ENCODE assay signal across 1 cellular context in the genomic region with DNA sequence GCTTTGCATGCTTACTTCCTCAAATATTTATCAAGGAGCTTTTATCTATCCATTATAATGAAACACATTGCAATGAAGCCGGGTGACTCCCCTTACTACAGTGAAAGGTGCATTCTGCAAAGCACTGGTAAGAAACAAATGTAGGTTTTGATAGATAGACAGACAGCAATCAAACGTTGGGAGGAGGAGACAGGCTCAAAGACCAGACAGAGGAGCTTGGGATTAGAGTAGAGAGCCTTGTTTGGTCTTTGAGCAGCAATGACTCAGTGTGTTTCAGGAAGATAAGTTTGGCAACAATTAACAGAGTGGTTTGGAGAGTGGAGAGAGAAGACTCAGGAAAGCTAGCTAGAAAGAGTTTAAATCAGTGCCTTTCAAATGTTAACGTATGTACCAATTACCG.
A peak's percentile ranks its signal among the peaks of the same experiment; 100 is the strongest.
TF ChIP-seq lines count a peak whose summit lies in the region.

No MANE protein-coding gene starts in this region.

TF ChIP-seq in K562, 482 proteins besides CTCF, POLR2A, EP300 and RAD21 (continued from another document and continues in another):
- TF ChIP-seq, protein P1, sequence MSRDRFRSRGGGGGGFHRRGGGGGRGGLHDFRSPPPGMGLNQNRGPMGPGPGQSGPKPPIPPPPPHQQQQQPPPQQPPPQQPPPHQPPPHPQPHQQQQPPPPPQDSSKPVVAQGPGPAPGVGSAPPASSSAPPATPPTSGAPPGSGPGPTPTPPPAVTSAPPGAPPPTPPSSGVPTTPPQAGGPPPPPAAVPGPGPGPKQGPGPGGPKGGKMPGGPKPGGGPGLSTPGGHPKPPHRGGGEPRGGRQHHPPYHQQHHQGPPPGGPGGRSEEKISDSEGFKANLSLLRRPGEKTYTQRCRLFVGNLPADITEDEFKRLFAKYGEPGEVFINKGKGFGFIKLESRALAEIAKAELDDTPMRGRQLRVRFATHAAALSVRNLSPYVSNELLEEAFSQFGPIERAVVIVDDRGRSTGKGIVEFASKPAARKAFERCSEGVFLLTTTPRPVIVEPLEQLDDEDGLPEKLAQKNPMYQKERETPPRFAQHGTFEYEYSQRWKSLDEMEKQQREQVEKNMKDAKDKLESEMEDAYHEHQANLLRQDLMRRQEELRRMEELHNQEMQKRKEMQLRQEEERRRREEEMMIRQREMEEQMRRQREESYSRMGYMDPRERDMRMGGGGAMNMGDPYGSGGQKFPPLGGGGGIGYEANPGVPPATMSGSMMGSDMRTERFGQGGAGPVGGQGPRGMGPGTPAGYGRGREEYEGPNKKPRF (IDR thresholded peaks at IDR 0.05; ENCODE audit: low read depth, low read length): no peak
- no peak for TF ChIP-seq IFI16 (CRISPR knock-in tag; IDR thresholded peaks at IDR 0.05)
- TF ChIP-seq CEBPG (CRISPR knock-in tag; IDR thresholded peaks at IDR 0.05): no peak
- no peak for TF ChIP-seq CEBPG (tag; conservative IDR thresholded peaks at IDR 0.05 in 1 of 2, IDR thresholded peaks at IDR 0.05 in 1 of 2)
- peak; percentile 70 for TF ChIP-seq MEIS2 (IDR thresholded peaks at IDR 0.05; ENCODE audit: partially characterized antibody)
- TF ChIP-seq NFIX (CRISPR knock-in tag; IDR thresholded peaks at IDR 0.05; ENCODE audit: low read depth): no peak
- no peak for TF ChIP-seq NCOA6 (IDR thresholded peaks at IDR 0.05)
- TF ChIP-seq POLR2H (tag; IDR thresholded peaks at IDR 0.05; ENCODE audit: low read depth): no peak
- TF ChIP-seq ZNF445 (CRISPR knock-in tag; IDR thresholded peaks at IDR 0.05; ENCODE audit: low read depth): no peak
- TF ChIP-seq ZNF57 (CRISPR knock-in tag; IDR thresholded peaks at IDR 0.05): no peak
- TF ChIP-seq ZEB2 (IDR thresholded peaks at IDR 0.05): 0 out of 2 replicates have a peak, but pooled peaks have one; percentile 18
- TF ChIP-seq JUND (IDR thresholded peaks at IDR 0.05; ENCODE audit: borderline replicate concordance, low read depth, low read length): no peak
- no peak; the same call in 2 of the 3 replicates for TF ChIP-seq JUND (tag; IDR thresholded peaks at IDR 0.05; ENCODE audit: borderline replicate concordance, low read depth, low read length)
- TF ChIP-seq, protein P2, sequence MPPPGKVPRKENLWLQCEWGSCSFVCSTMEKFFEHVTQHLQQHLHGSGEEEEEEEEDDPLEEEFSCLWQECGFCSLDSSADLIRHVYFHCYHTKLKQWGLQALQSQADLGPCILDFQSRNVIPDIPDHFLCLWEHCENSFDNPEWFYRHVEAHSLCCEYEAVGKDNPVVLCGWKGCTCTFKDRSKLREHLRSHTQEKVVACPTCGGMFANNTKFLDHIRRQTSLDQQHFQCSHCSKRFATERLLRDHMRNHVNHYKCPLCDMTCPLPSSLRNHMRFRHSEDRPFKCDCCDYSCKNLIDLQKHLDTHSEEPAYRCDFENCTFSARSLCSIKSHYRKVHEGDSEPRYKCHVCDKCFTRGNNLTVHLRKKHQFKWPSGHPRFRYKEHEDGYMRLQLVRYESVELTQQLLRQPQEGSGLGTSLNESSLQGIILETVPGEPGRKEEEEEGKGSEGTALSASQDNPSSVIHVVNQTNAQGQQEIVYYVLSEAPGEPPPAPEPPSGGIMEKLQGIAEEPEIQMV (tag; conservative IDR thresholded peaks at IDR 0.05; ENCODE audit: low read depth): no peak
- TF ChIP-seq POLR2AphosphoS5 (IDR thresholded peaks at IDR 0.05; ENCODE audit: control insufficient read depth, insufficient read depth, low read depth, low read length): peak; percentile 46; the same call in 1 of the 2 replicates
- no peak for TF ChIP-seq ZNF444 (CRISPR knock-in tag; IDR thresholded peaks at IDR 0.05)
- TF ChIP-seq CBFA2T3 (IDR thresholded peaks at IDR 0.05): peak; percentile 87
- no peak for TF ChIP-seq JUN (IDR thresholded peaks at IDR 0.05; ENCODE audit: borderline replicate concordance, low read depth, low read length)
- TF ChIP-seq JUN (CRISPR knock-in tag; IDR thresholded peaks at IDR 0.05; ENCODE audit: borderline replicate concordance): no peak
- peak; percentile 39; the same call in 1 of the 2 replicates for TF ChIP-seq C11orf30 (IDR thresholded peaks at IDR 0.05; ENCODE audit: low read depth)
- no peak for TF ChIP-seq XRCC3 (IDR thresholded peaks at IDR 0.05)
- no peak for TF ChIP-seq HIVEP1 (CRISPR knock-in tag; IDR thresholded peaks at IDR 0.05)
- no peak for TF ChIP-seq ZNF436 (CRISPR knock-in tag; IDR thresholded peaks at IDR 0.05)
- no peak for TF ChIP-seq KAT7 (CRISPR knock-in tag; IDR thresholded peaks at IDR 0.05; ENCODE audit: borderline replicate concordance)
- TF ChIP-seq ZNF644 (tag; IDR thresholded peaks at IDR 0.05; ENCODE audit: low read depth): no peak
- no peak for TF ChIP-seq FOXJ2 (tag; IDR thresholded peaks at IDR 0.05)
- TF ChIP-seq ZBTB1 (CRISPR knock-in tag; IDR thresholded peaks at IDR 0.05; ENCODE audit: borderline replicate concordance, low read depth): no peak
- TF ChIP-seq SMAD4 (CRISPR knock-in tag; conservative IDR thresholded peaks at IDR 0.05): peak; percentile 94
- no peak for TF ChIP-seq TSC22D4 (tag; IDR thresholded peaks at IDR 0.05)
- TF ChIP-seq ETV1 (tag; conservative IDR thresholded peaks at IDR 0.05; ENCODE audit: low read depth): no peak
- no peak for TF ChIP-seq ETV5 (CRISPR knock-in tag; IDR thresholded peaks at IDR 0.05; ENCODE audit: low read depth)
- TF ChIP-seq, protein P3, sequence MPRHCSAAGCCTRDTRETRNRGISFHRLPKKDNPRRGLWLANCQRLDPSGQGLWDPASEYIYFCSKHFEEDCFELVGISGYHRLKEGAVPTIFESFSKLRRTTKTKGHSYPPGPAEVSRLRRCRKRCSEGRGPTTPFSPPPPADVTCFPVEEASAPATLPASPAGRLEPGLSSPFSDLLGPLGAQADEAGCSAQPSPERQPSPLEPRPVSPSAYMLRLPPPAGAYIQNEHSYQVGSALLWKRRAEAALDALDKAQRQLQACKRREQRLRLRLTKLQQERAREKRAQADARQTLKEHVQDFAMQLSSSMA (CRISPR knock-in tag; IDR thresholded peaks at IDR 0.05): no peak
- TF ChIP-seq, protein P4, sequence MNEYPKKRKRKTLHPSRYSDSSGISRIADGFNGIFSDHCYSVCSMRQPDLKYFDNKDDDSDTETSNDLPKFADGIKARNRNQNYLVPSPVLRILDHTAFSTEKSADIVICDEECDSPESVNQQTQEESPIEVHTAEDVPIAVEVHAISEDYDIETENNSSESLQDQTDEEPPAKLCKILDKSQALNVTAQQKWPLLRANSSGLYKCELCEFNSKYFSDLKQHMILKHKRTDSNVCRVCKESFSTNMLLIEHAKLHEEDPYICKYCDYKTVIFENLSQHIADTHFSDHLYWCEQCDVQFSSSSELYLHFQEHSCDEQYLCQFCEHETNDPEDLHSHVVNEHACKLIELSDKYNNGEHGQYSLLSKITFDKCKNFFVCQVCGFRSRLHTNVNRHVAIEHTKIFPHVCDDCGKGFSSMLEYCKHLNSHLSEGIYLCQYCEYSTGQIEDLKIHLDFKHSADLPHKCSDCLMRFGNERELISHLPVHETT (CRISPR knock-in tag; conservative IDR thresholded peaks at IDR 0.05 in 1 of 2, IDR thresholded peaks at IDR 0.05 in 1 of 2): no peak
- no peak for TF ChIP-seq ZNF785 (CRISPR knock-in tag; IDR thresholded peaks at IDR 0.05)
- no peak for TF ChIP-seq BCL6 (CRISPR knock-in tag; IDR thresholded peaks at IDR 0.05)
- TF ChIP-seq, protein P5, sequence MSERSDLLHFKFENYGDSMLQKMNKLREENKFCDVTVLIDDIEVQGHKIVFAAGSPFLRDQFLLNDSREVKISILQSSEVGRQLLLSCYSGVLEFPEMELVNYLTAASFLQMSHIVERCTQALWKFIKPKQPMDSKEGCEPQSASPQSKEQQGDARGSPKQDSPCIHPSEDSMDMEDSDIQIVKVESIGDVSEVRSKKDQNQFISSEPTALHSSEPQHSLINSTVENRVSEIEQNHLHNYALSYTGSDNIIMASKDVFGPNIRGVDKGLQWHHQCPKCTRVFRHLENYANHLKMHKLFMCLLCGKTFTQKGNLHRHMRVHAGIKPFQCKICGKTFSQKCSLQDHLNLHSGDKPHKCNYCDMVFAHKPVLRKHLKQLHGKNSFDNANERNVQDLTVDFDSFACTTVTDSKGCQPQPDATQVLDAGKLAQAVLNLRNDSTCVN (CRISPR knock-in tag; IDR thresholded peaks at IDR 0.05): no peak
- TF ChIP-seq, protein P6, sequence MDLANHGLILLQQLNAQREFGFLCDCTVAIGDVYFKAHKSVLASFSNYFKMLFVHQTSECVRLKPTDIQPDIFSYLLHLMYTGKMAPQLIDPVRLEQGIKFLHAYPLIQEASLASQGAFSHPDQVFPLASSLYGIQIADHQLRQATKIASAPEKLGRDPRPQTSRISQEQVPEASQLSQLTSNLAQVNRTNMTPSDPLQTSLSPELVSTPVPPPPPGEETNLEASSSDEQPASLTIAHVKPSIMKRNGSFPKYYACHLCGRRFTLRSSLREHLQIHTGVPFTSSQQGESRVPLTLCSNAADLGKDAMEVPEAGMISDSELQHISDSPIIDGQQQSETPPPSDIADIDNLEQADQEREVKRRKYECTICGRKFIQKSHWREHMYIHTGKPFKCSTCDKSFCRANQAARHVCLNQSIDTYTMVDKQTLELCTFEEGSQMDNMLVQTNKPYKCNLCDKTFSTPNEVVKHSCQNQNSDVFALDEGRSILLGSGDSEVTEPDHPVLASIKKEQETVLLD (IDR thresholded peaks at IDR 0.05): no peak
- no peak for TF ChIP-seq ZBED1 (IDR thresholded peaks at IDR 0.05)
- TF ChIP-seq GTF2F1 (IDR thresholded peaks at IDR 0.05; ENCODE audit: low read depth, low read length): no peak
- TF ChIP-seq NR2C1 (IDR thresholded peaks at IDR 0.05): no peak
- TF ChIP-seq NR2C1 (tag; IDR thresholded peaks at IDR 0.05): no peak
- TF ChIP-seq, protein P7, sequence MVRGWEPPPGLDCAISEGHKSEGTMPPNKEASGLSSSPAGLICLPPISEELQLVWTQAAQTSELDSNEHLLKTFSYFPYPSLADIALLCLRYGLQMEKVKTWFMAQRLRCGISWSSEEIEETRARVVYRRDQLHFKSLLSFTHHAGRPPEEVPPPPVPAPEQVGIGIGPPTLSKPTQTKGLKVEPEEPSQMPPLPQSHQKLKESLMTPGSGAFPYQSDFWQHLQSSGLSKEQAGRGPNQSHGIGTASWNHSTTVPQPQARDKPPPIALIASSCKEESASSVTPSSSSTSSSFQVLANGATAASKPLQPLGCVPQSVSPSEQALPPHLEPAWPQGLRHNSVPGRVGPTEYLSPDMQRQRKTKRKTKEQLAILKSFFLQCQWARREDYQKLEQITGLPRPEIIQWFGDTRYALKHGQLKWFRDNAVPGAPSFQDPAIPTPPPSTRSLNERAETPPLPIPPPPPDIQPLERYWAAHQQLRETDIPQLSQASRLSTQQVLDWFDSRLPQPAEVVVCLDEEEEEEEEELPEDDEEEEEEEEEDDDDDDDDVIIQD (CRISPR knock-in tag; IDR thresholded peaks at IDR 0.05): no peak
- no peak for TF ChIP-seq KHSRP (IDR thresholded peaks at IDR 0.05)
- no peak for TF ChIP-seq CCNT2 (IDR thresholded peaks at IDR 0.05; ENCODE audit: borderline replicate concordance, extremely low read depth, insufficient read length, low read depth, low read length)
- peak; percentile 80 for TF ChIP-seq KLF16 (IDR thresholded peaks at IDR 0.05)
- no peak for TF ChIP-seq SPI1 (IDR thresholded peaks at IDR 0.05; ENCODE audit: borderline replicate concordance, low read depth, low read length)
- no peak for TF ChIP-seq ZNF134 (CRISPR knock-in tag; conservative IDR thresholded peaks at IDR 0.05)
- TF ChIP-seq SUPT5H (IDR thresholded peaks at IDR 0.05): no peak
- TF ChIP-seq ZNF316 (IDR thresholded peaks at IDR 0.05): peak; percentile 40; the same call in 1 of the 2 replicates
- TF ChIP-seq, protein P8, sequence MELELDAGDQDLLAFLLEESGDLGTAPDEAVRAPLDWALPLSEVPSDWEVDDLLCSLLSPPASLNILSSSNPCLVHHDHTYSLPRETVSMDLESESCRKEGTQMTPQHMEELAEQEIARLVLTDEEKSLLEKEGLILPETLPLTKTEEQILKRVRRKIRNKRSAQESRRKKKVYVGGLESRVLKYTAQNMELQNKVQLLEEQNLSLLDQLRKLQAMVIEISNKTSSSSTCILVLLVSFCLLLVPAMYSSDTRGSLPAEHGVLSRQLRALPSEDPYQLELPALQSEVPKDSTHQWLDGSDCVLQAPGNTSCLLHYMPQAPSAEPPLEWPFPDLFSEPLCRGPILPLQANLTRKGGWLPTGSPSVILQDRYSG (tag; conservative IDR thresholded peaks at IDR 0.05; ENCODE audit: low read depth): no peak
- TF ChIP-seq ZNF311 (CRISPR knock-in tag; IDR thresholded peaks at IDR 0.05): no peak
- TF ChIP-seq, protein P9, sequence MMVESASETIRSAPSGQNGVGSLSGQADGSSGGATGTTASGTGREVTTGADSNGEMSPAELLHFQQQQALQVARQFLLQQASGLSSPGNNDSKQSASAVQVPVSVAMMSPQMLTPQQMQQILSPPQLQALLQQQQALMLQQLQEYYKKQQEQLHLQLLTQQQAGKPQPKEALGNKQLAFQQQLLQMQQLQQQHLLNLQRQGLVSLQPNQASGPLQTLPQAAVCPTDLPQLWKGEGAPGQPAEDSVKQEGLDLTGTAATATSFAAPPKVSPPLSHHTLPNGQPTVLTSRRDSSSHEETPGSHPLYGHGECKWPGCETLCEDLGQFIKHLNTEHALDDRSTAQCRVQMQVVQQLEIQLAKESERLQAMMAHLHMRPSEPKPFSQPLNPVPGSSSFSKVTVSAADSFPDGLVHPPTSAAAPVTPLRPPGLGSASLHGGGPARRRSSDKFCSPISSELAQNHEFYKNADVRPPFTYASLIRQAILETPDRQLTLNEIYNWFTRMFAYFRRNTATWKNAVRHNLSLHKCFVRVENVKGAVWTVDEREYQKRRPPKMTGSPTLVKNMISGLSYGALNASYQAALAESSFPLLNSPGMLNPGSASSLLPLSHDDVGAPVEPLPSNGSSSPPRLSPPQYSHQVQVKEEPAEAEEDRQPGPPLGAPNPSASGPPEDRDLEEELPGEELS (CRISPR knock-in tag; IDR thresholded peaks at IDR 0.05; ENCODE audit: borderline replicate concordance): no peak
- peak; percentile 80; the same call in 1 of the 2 replicates for TF ChIP-seq PML (IDR thresholded peaks at IDR 0.05; ENCODE audit: low read length)
- TF ChIP-seq EHMT2 (IDR thresholded peaks at IDR 0.05): peak; percentile 52; the same call in 1 of the 2 replicates
- TF ChIP-seq, protein P10, sequence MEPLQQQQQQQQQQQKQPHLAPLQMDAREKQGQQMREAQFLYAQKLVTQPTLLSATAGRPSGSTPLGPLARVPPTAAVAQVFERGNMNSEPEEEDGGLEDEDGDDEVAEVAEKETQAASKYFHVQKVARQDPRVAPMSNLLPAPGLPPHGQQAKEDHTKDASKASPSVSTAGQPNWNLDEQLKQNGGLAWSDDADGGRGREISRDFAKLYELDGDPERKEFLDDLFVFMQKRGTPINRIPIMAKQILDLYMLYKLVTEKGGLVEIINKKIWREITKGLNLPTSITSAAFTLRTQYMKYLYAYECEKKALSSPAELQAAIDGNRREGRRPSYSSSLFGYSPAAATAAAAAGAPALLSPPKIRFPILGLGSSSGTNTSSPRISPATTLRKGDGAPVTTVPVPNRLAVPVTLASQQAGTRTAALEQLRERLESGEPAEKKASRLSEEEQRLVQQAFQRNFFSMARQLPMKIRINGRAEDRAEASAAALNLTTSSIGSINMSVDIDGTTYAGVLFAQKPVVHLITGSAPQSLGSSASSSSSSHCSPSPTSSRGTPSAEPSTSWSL (CRISPR knock-in tag; IDR thresholded peaks at IDR 0.05; ENCODE audit: borderline replicate concordance): no peak
- no peak for TF ChIP-seq FOXP1 (CRISPR knock-in tag; IDR thresholded peaks at IDR 0.05)
- TF ChIP-seq ZNF668 (CRISPR knock-in tag; IDR thresholded peaks at IDR 0.05): no peak
- TF ChIP-seq FOXA1 (IDR thresholded peaks at IDR 0.05; ENCODE audit: borderline replicate concordance): no peak
- no peak for TF ChIP-seq ZNF232 (CRISPR knock-in tag; IDR thresholded peaks at IDR 0.05)
- TF ChIP-seq CEBPB (tag; IDR thresholded peaks at IDR 0.05): 0 out of 2 replicates have a peak, but pooled peaks have one; percentile 12
- no peak for TF ChIP-seq TEAD1 (CRISPR knock-in tag; IDR thresholded peaks at IDR 0.05)
